Comparison of ENCODE assay signal across 13 cellular contexts in genomic region chr3:106560451-106560966, GRCh38.
DNase-seq lines count a peak whose midpoint lies in the region; ATAC-seq, FAIRE-seq and TF ChIP-seq lines count a peak whose summit lies in the region.
"Had no signal": no experiment of that assay in that cellular context is flagged by ENCODE, and none has a peak within 500 bp of the region (broad histone marks: within the 10 kb centered on the region; RNA-seq: fewer than 3 reads in every experiment).

No MANE protein-coding gene starts in this region.

- no peaks in the 10 kb centered on the region for H3K4me1 ChIP-seq in left ventricle myocardium inferior
- H3K4me1 ChIP-seq in SJSA1 (replicated peaks): peaks cover 19% of the 10 kb centered on the region
- peaks cover 10% of the 10 kb centered on the region for H3K4me1 ChIP-seq in vagina
- H3K4me1 ChIP-seq: BE2C had no signal

- FAIRE-seq in GM12891 (lab: Jason Lieb, UNC): no peak

- peak; percentile 56 for ATAC-seq in left ventricle myocardium superior
- ATAC-seq: natural killer cell treated with Interleukin-12 subunit alpha and Interleukin-12 subunit beta and Interleukin-15 and Interleukin-18, amount 100 ng/mL, for 72 hours; stimulated activated memory B cell treated with anti-CD40 and anti-IgM and Interleukin-4, amounts not matched to agents 10 μg/mL and 1 μg/mL and 100 μg/mL, for 72 hours had no signal

- DNase-seq in left ventricle myocardium superior (no peak), left ventricle myocardium inferior (no peak), SJSA1 (ENCODE audit: low read depth in 1 of 2, low spot score in 2 of 2) (peak in 1 of 2 experiments; percentile 82), fibroblast of the conjunctiva (ENCODE audit: low read depth) (peak; percentile 59), vagina (ENCODE audit: extremely low spot score in 2 of 2) (no peak), T-helper 2 cell (no peak), cerebellum (ENCODE audit: low spot score) (no peak), GM12891 (ENCODE audit: insufficient read length, low spot score) (no peak)
- DNase-seq: BE2C, Kasumi-1, NCI-H82 had no signal

- no peaks in the 10 kb centered on the region for H3K9me3 ChIP-seq in left ventricle myocardium inferior (replicated peaks)
- H3K9me3 ChIP-seq in SJSA1 (replicated peaks): no peaks in the 10 kb centered on the region
- no peaks in the 10 kb centered on the region for H3K9me3 ChIP-seq in vagina
- H3K9me3 ChIP-seq: BE2C had no signal

- no peak for TF ChIP-seq POLR2A in vagina (IDR thresholded peaks at IDR 0.05)
- TF ChIP-seq POLR2A in GM12891 (IDR thresholded peaks at IDR 0.05; ENCODE audit: low read depth, low read length): no peak

- TF ChIP-seq CTCF in left ventricle myocardium inferior (IDR thresholded peaks at IDR 0.05; ENCODE audit: borderline replicate concordance): no peak
- no peak for TF ChIP-seq CTCF in vagina (IDR thresholded peaks at IDR 0.05)

- no peak overlapping the region for H3K27ac ChIP-seq in left ventricle myocardium inferior (replicated peaks)
- H3K27ac ChIP-seq in SJSA1: peak overlapping the region; percentile 96
- H3K27ac ChIP-seq in vagina: peak overlapping the region; percentile 44

- H3K4me3 ChIP-seq in left ventricle myocardium inferior: no peak overlapping the region
- H3K4me3 ChIP-seq in SJSA1: no peak overlapping the region
- H3K4me3 ChIP-seq in vagina: no peak overlapping the region

- no peaks in the 10 kb centered on the region for H3K36me3 ChIP-seq in left ventricle myocardium inferior
- H3K36me3 ChIP-seq in SJSA1: no peaks in the 10 kb centered on the region
- H3K36me3 ChIP-seq in vagina: no peaks in the 10 kb centered on the region
- H3K36me3 ChIP-seq: BE2C had no signal

- H3K27me3 ChIP-seq in left ventricle myocardium inferior (ENCODE audit: low read depth) (no peaks in the 10 kb centered on the region), SJSA1 (replicated peaks) (no peaks in the 10 kb centered on the region), vagina (no peaks in the 10 kb centered on the region)
- H3K27me3 ChIP-seq: BE2C had no signal

- intact Hi-C loops in left ventricle myocardium superior (cut with micrococcal nuclease) (no loop called here), left ventricle myocardium inferior (cut with micrococcal nuclease) (no loop called here), vagina (cut with DNase I) (no loop called here)

TF ChIP-seq in GM12891, 5 proteins besides CTCF, POLR2A, EP300 and RAD21:
- TF ChIP-seq TAF1 (IDR thresholded peaks at IDR 0.05; ENCODE audit: low read depth, low read length) (no peak), POU2F2 (IDR thresholded peaks at IDR 0.05; ENCODE audit: low read depth, low read length) (no peak), PAX5 (IDR thresholded peaks at IDR 0.05; ENCODE audit: insufficient read depth, low read length, severe bottlenecking) (no peak), POLR2AphosphoS5 (IDR thresholded peaks at IDR 0.05; ENCODE audit: low read depth, low read length) (no peak), SPI1 (IDR thresholded peaks at IDR 0.05; ENCODE audit: low read depth, low read length) (no peak)
